Comparison of ENCODE assay signal across 7 cellular contexts in genomic region chr12:7982332-7982735, GRCh38. TPM values are rescaled to one million over a fixed set of nuclear protein-coding genes. Genes with fewer than 3 reads are reported as not detected.
DNase-seq lines count a peak whose midpoint lies in the region; ATAC-seq, FAIRE-seq and TF ChIP-seq lines count a peak whose summit lies in the region.
"Not testable (repeated sequence)": the region's sequence is repeated elsewhere in the genome, so short reads cannot be mapped to it uniquely, and the experiment has no call there.

No MANE protein-coding gene starts in this region.

- peak in 1 of 2 experiments; percentile 58; a peak in 3 of 6 replicates for ATAC-seq in A549

- H3K9me3 Mint-ChIP-seq in mesothelial cell of epicardium = not testable (repeated sequence)

- not testable (repeated sequence) for H3K36me3 Mint-ChIP-seq in mesothelial cell of epicardium

- FAIRE-seq in A549 (lab: Jason Lieb, UNC) (peak; percentile 73), H54 (lab: Jason Lieb, UNC) (peak; percentile 57), H1 (lab: Jason Lieb, UNC) (peak; percentile 92), keratinocyte (lab: Jason Lieb, UNC) (peak; percentile 69)

- not testable (repeated sequence) for H4K5ac ChIP-seq in H1 (ENCODE audit: insufficient read length, low read depth, low read length)

- H3K23ac ChIP-seq in H1 (ENCODE audit: insufficient read length) = not testable (repeated sequence)

- H3K36me3 ChIP-seq in H1 (ENCODE audit: control insufficient read depth in 2 of 4, insufficient read depth in 4 of 4, low read length in 3 of 4); keratinocyte (ENCODE audit: control insufficient read depth in 2 of 2, extremely low read depth in 1 of 2, insufficient read depth in 2 of 2, low read length in 2 of 2); smooth muscle cell (ENCODE audit: low read depth): not testable (repeated sequence)

- peak in 1 of 2 experiments; percentile 67; a peak in 1 of 5 replicates for TF ChIP-seq EP300 in A549 (IDR thresholded peaks at IDR 0.05)
- not testable (repeated sequence) for TF ChIP-seq EP300 in H1 (IDR thresholded peaks at IDR 0.05; ENCODE audit: borderline replicate concordance in 1 of 2, low read depth in 2 of 2, low read length in 2 of 2)

- DNase-seq in A549 (ENCODE audit: low read depth in 1 of 2, low spot score in 1 of 2) (peak in 1 of 2 experiments; percentile 61), LoVo (ENCODE audit: low spot score) (peak; percentile 63)
- not testable (repeated sequence) for DNase-seq in H54 (ENCODE audit: insufficient read length, low spot score); H1 (ENCODE audit: low read depth in 1 of 2, low spot score in 2 of 2); keratinocyte (ENCODE audit: low read depth, low spot score); mesothelial cell of epicardium (ENCODE audit: low spot score in 2 of 2, unreplicated experiment in 2 of 2); smooth muscle cell (lab: John Stamatoyannopoulos, UW; ENCODE audit: unreplicated experiment)

- H3K9me1 ChIP-seq in keratinocyte (ENCODE audit: control insufficient read depth, extremely low read depth, insufficient read depth, low read length) = not testable (repeated sequence)

- H3K18ac ChIP-seq in H1 (ENCODE audit: extremely low read depth, low read length) = not testable (repeated sequence)

- not testable (repeated sequence) for H3K79me2 ChIP-seq in H1 (ENCODE audit: control insufficient read depth in 1 of 2, insufficient read depth in 2 of 2, low read length in 2 of 2); keratinocyte (ENCODE audit: control insufficient read depth, insufficient read depth, low read length); smooth muscle cell (ENCODE audit: low read depth)

- 3% methylated on average over 2 of the region's 2 CpGs for WGBS in A549 (ENCODE audit: missing lambda C conversion rate)
- WGBS in H1 (ENCODE audit: extremely low coverage in 1 of 2, insufficient coverage in 1 of 2, insufficient read length in 1 of 2, insufficient replicate concordance in 2 of 2, low coverage in 1 of 2, low lambda C conversion rate in 2 of 2, missing lambda C conversion rate in 1 of 2), 2 experiments = 29% methylated on average over 2 of the region's 2 CpGs; no CpG with 5 or more reads in 1 of the 2 experiments
- 37% methylated on average over 2 of the region's 2 CpGs for whole genome bisulfite sequencing in smooth muscle cell (ENCODE audit: low lambda C conversion rate)

- TF ChIP-seq POLR2A in A549 (IDR thresholded peaks at IDR 0.05; ENCODE audit: low read length); H54 (IDR thresholded peaks at IDR 0.05; ENCODE audit: low read depth, low read length); H1 (IDR thresholded peaks at IDR 0.05; ENCODE audit: control extremely low read depth in 1 of 2, low read depth in 2 of 2, low read length in 2 of 2): not testable (repeated sequence)

- H3K14ac ChIP-seq in H1 (ENCODE audit: insufficient read length) = not testable (repeated sequence)

- not testable (repeated sequence) for H3K27me3 Mint-ChIP-seq in mesothelial cell of epicardium (ENCODE audit: low read depth)

- not testable (repeated sequence) for TF ChIP-seq CTCF in A549 (IDR thresholded peaks at IDR 0.05); H1 (IDR thresholded peaks at IDR 0.05; ENCODE audit: control extremely low read depth in 1 of 3, insufficient read depth in 1 of 3, low read depth in 1 of 3, low read length in 3 of 3); keratinocyte (optimal IDR thresholded peaks at IDR 0.05 in 1 of 3, IDR thresholded peaks at IDR 0.05 in 1 of 3, conservative IDR thresholded peaks at IDR 0.05 in 1 of 3; ENCODE audit: extremely low read depth in 1 of 3, insufficient read depth in 2 of 3, low read length in 3 of 3); mesothelial cell of epicardium (IDR thresholded peaks at IDR 0.05; ENCODE audit: unreplicated experiment); smooth muscle cell (IDR thresholded peaks at IDR 0.05; ENCODE audit: borderline replicate concordance, insufficient read depth, poor library complexity, severe bottlenecking)

- H3K9me3 ChIP-seq in A549; H1 (ENCODE audit: insufficient read depth in 2 of 2, low read depth in 1 of 2, low read length in 1 of 2); keratinocyte (ENCODE audit: control insufficient read depth, low read depth, low read length); smooth muscle cell (replicated peaks; ENCODE audit: low read depth): not testable (repeated sequence)

- CTCF ChIA-PET in A549 (lab: Yijun Ruan, JAX) = interaction anchor here (0.5 to 0.7 kb wide), 2 partner anchors 10 to 1553 kb away, joined by 3 to 4 read pairs; no protein-coding TSS in a partner anchor
- CTCF ChIA-PET in H1 (lab: Charles Lee; ENCODE audit: partially characterized antibody) = interaction anchor here (0.6 to 1.4 kb wide), 4 partner anchors 11 to 132 kb away, joined by 3 to 4 read pairs (median 4); no protein-coding TSS in a partner anchor

- H3K23me2 ChIP-seq in H1 (ENCODE audit: low read depth, low read length) = not testable (repeated sequence)

- POLR2A ChIA-PET in A549 (lab: Yijun Ruan, JAX) = not testable (repeated sequence)
- POLR2A ChIA-PET in H1 (lab: Charles Lee; ENCODE audit: partially characterized antibody) = interaction anchor here (0.7 to 0.9 kb wide), 2 partner anchors 21 to 47 kb away, joined by 3 read pairs; partner anchors contain the start of gene SLC2A3

- H3K4me2 ChIP-seq in A549 = peak overlapping the region; percentile 48
- H3K4me2 ChIP-seq in H1 (ENCODE audit: insufficient read depth in 1 of 2, low read depth in 2 of 2, low read length in 2 of 2); keratinocyte (ENCODE audit: control insufficient read depth, extremely low read depth, insufficient read depth, low read depth, low read length); smooth muscle cell: not testable (repeated sequence)

- H3K27ac ChIP-seq in A549; H1 (ENCODE audit: low read depth, low read length); keratinocyte (ENCODE audit: control insufficient read depth, insufficient read depth, low read length): not testable (repeated sequence)
- H3K27ac ChIP-seq in smooth muscle cell (ENCODE audit: low read depth) = peak overlapping the region; percentile 48

- not testable (repeated sequence) for H2BK20ac ChIP-seq in H1 (ENCODE audit: low read length)

- H3K27ac Mint-ChIP-seq in mesothelial cell of epicardium = peak overlapping the region; percentile 81

- H4K91ac ChIP-seq in H1 (replicated peaks; ENCODE audit: insufficient read length, low read length) = not testable (repeated sequence)

- H2AFZ ChIP-seq in H1 (ENCODE audit: low read length); keratinocyte (ENCODE audit: control insufficient read depth, low read length); smooth muscle cell (ENCODE audit: low read depth): not testable (repeated sequence)

- not testable (repeated sequence) for H3K79me1 ChIP-seq in H1 (ENCODE audit: low read depth, low read length)

- H3F3A ChIP-seq in smooth muscle cell (ENCODE audit: low read depth) = not testable (repeated sequence)

- TF ChIP-seq RAD21 in A549 (conservative IDR thresholded peaks at IDR 0.05 in 1 of 2, IDR thresholded peaks at IDR 0.05 in 1 of 2); H1 (IDR thresholded peaks at IDR 0.05 in 1 of 2, conservative IDR thresholded peaks at IDR 0.05 in 1 of 2; ENCODE audit: low read depth in 2 of 2, low read length in 2 of 2): not testable (repeated sequence)

- peaks cover 24% of the 10 kb centered on the region for H3K4me1 ChIP-seq in A549
- not testable (repeated sequence) for H3K4me1 ChIP-seq in H1 (replicated peaks in 1 of 4; ENCODE audit: control insufficient read depth in 3 of 4, insufficient read depth in 4 of 4, low read length in 3 of 4); keratinocyte (ENCODE audit: control insufficient read depth, extremely low read depth, insufficient read depth, low read length); smooth muscle cell (ENCODE audit: low read depth)

- H3K4me1 Mint-ChIP-seq in mesothelial cell of epicardium = peaks cover 27% of the 10 kb centered on the region

- not testable (repeated sequence) for H4K8ac ChIP-seq in H1 (ENCODE audit: extremely low read depth, insufficient read depth, low read length)

- H2AK5ac ChIP-seq in H1 (ENCODE audit: low read depth, low read length) = not testable (repeated sequence)

- H3K4ac ChIP-seq in H1 (replicated peaks; ENCODE audit: insufficient read length, low read depth, low read length) = not testable (repeated sequence)

- not testable (repeated sequence) for H3K4me3 ChIP-seq in A549; H1 (ENCODE audit: extremely low read depth in 1 of 4, insufficient read depth in 2 of 4, low read depth in 3 of 4, low read length in 4 of 4); keratinocyte (ENCODE audit: control insufficient read depth in 2 of 3, extremely low read depth in 1 of 3, insufficient read depth in 2 of 3, low read depth in 1 of 3, low read length in 3 of 3); smooth muscle cell

- dilution Hi-C loops in keratinocyte (cut with MboI; ENCODE audit: extremely low pct_ligation_motif_present, low sequenced_read_pairs) = not testable (repeated sequence)

- not testable (repeated sequence) for H2BK12ac ChIP-seq in H1 (ENCODE audit: low read depth, low read length)

- H3K9ac ChIP-seq in H1 (replicated peaks in 1 of 4; ENCODE audit: extremely low read depth in 1 of 4, low read depth in 3 of 4, low read length in 3 of 4); keratinocyte (ENCODE audit: control insufficient read depth, extremely low read depth, insufficient read depth, low read length); smooth muscle cell (ENCODE audit: low read depth): not testable (repeated sequence)

- H2BK120ac ChIP-seq in H1 (replicated peaks; ENCODE audit: low read depth, low read length) = not testable (repeated sequence)

- H3K56ac ChIP-seq in H1 (replicated peaks; ENCODE audit: insufficient read length, low read depth, low read length) = not testable (repeated sequence)

- not testable (repeated sequence) for H2BK15ac ChIP-seq in H1 (ENCODE audit: low read length)

- H3K4me3 Mint-ChIP-seq in mesothelial cell of epicardium = not testable (repeated sequence)

- not testable (repeated sequence) for H4K20me1 ChIP-seq in H1 (replicated peaks in 1 of 2; ENCODE audit: control insufficient read depth in 1 of 2, insufficient read depth in 2 of 2, low read length in 2 of 2); keratinocyte (ENCODE audit: control insufficient read depth, extremely low read depth, insufficient read depth, low read length); smooth muscle cell (ENCODE audit: low read depth)

- H2BK5ac ChIP-seq in H1 (ENCODE audit: low read depth, low read length) = not testable (repeated sequence)

- not testable (repeated sequence) for H3K27me3 ChIP-seq in H1 (replicated peaks in 1 of 4; ENCODE audit: control insufficient read depth in 3 of 4, extremely low read depth in 1 of 4, insufficient read depth in 3 of 4, low read length in 3 of 4); keratinocyte (ENCODE audit: control insufficient read depth, extremely low read depth, insufficient read depth, low read length); smooth muscle cell (ENCODE audit: low read depth)

RNA-seq across cellular contexts. Expression of gene SLC2A3, which starts 46.3 kb away (rescaled TPM):
- polyA plus RNA-seq in A549 (2011; rRNA removed) = 52.4 and 56.4 TPM in 2 replicates
- 8.3 and 11.1 TPM in 2 replicates for polyA plus RNA-seq in A549 (2012; cell fraction: cytosol; rRNA removed)
- 15.0 and 23.3 TPM in 2 replicates for polyA plus RNA-seq in A549 (2012; cell fraction: nucleus; rRNA removed)
- 7.8 to 13.3 TPM (median 8.7 TPM) in 3 replicates for polyA plus RNA-seq in A549 (2017; fragmentation: RNase III; extraction: RNeasy Plus Mini Kit Qiagen cat#74134 plus additional on column Dnase treatment)
- polyA minus RNA-seq in A549 (2011; rRNA and poly(A)+ RNA removed) = 72.9 and 109 TPM in 2 replicates
- 664 and 688 TPM in 2 replicates for total RNA-seq in H1 (2021; fragmentation: NEBNext Ultra II Directional; extraction: Animal tissue kit (Norgen Biotek cat#: 25700))
- polyA plus RNA-seq in H1 (2011; rRNA removed) = 323 and 417 TPM in 2 replicates
- polyA plus RNA-seq in H1 (2011; cell fraction: cytosol; rRNA removed) = 357 TPM
- 233 TPM for polyA plus RNA-seq in H1 (2011; cell fraction: nucleus; rRNA removed)
- polyA plus RNA-seq in H1 (2012, experiment 1 of 2) = 327 to 809 TPM (median 365 TPM) in 4 replicates
- polyA plus RNA-seq in H1 (2012, experiment 2 of 2) = 290 TPM
- 1,112 TPM for polyA plus RNA-seq in H1 (2013, experiment 1 of 2)
- polyA plus RNA-seq in H1 (2013, experiment 2 of 2) = 1,127 TPM
- 579 and 805 TPM in 2 replicates for polyA minus RNA-seq in H1 (2011; rRNA and poly(A)+ RNA removed)
- polyA minus RNA-seq in H1 (2011; cell fraction: cytosol; rRNA and poly(A)+ RNA removed) = 243 TPM
- 193 TPM for polyA minus RNA-seq in H1 (2011; cell fraction: nucleus; rRNA and poly(A)+ RNA removed)
- polyA plus RNA-seq in keratinocyte = 16.2 to 40.5 TPM (median 28.3 TPM) in 3 replicates
- polyA plus RNA-seq in keratinocyte (2011; ENCODE audit: low read depth) = 11.3 TPM
- polyA plus RNA-seq in keratinocyte (2011; cell fraction: cytosol; rRNA removed) = 6.6 and 8.1 TPM in 2 replicates
- 29.8 and 30.9 TPM in 2 replicates for polyA plus RNA-seq in keratinocyte (2011; cell fraction: nucleus; rRNA removed)
- polyA plus RNA-seq in keratinocyte (2012; ENCODE audit: low replicate concordance) = 14.7 and 30.1 TPM in 2 replicates
- polyA minus RNA-seq in keratinocyte = 19.1 to 53.4 TPM (median 38.4 TPM) in 3 replicates
- 7.5 TPM for polyA minus RNA-seq in keratinocyte (2011; cell fraction: cytosol; rRNA and poly(A)+ RNA removed)
- 23.0 and 41.5 TPM in 2 replicates for polyA minus RNA-seq in keratinocyte (2011; cell fraction: nucleus; rRNA and poly(A)+ RNA removed)
- 170 to 186 TPM (median 186 TPM) in 3 replicates for total RNA-seq in mesothelial cell of epicardium
- total RNA-seq in smooth muscle cell = 938 and 998 TPM in 2 replicates
- 211 and 466 TPM in 2 replicates for polyA plus RNA-seq in smooth muscle cell

RNA-seq across cellular contexts. Expression of gene FOXJ2, which starts 50.2 kb away (rescaled TPM):
- polyA plus RNA-seq in A549 (2011; rRNA removed) = 7.0 and 9.5 TPM in 2 replicates
- polyA plus RNA-seq in A549 (2012; cell fraction: cytosol; rRNA removed) = 4.2 and 5.4 TPM in 2 replicates
- polyA plus RNA-seq in A549 (2012; cell fraction: nucleus; rRNA removed) = 9.0 and 9.6 TPM in 2 replicates
- 7.4 to 7.6 TPM (median 7.4 TPM) in 3 replicates for polyA plus RNA-seq in A549 (2017; fragmentation: RNase III; extraction: RNeasy Plus Mini Kit Qiagen cat#74134 plus additional on column Dnase treatment)
- 9.1 and 12.1 TPM in 2 replicates for polyA minus RNA-seq in A549 (2011; rRNA and poly(A)+ RNA removed)
- 8.2 and 9.3 TPM in 2 replicates for total RNA-seq in H1 (2021; fragmentation: NEBNext Ultra II Directional; extraction: Animal tissue kit (Norgen Biotek cat#: 25700))
- 4.2 and 6.2 TPM in 2 replicates for polyA plus RNA-seq in H1 (2011; rRNA removed)
- 4.1 TPM for polyA plus RNA-seq in H1 (2011; cell fraction: cytosol; rRNA removed)
- 9.7 TPM for polyA plus RNA-seq in H1 (2011; cell fraction: nucleus; rRNA removed)
- polyA plus RNA-seq in H1 (2012, experiment 1 of 2) = 4.9 to 7.1 TPM (median 6.2 TPM) in 4 replicates
- 4.4 TPM for polyA plus RNA-seq in H1 (2012, experiment 2 of 2)
- polyA plus RNA-seq in H1 (2013, experiment 1 of 2) = 5.9 TPM
- 5.7 TPM for polyA plus RNA-seq in H1 (2013, experiment 2 of 2)
- 4.6 and 7.8 TPM in 2 replicates for polyA minus RNA-seq in H1 (2011; rRNA and poly(A)+ RNA removed)
- polyA minus RNA-seq in H1 (2011; cell fraction: cytosol; rRNA and poly(A)+ RNA removed) = 4.4 TPM
- polyA minus RNA-seq in H1 (2011; cell fraction: nucleus; rRNA and poly(A)+ RNA removed) = 6.0 TPM
- polyA plus RNA-seq in keratinocyte = 3.1 to 5.2 TPM (median 4.2 TPM) in 3 replicates
- polyA plus RNA-seq in keratinocyte (2011; ENCODE audit: low read depth) = 3.9 TPM
- 4.3 and 4.9 TPM in 2 replicates for polyA plus RNA-seq in keratinocyte (2011; cell fraction: cytosol; rRNA removed)
- 11.0 TPM in 2 replicates for polyA plus RNA-seq in keratinocyte (2011; cell fraction: nucleus; rRNA removed)
- polyA plus RNA-seq in keratinocyte (2012; ENCODE audit: low replicate concordance) = 7.3 and 10.1 TPM in 2 replicates
- 5.1 to 49.7 TPM (median 5.7 TPM) in 3 replicates for polyA minus RNA-seq in keratinocyte
- 4.6 TPM for polyA minus RNA-seq in keratinocyte (2011; cell fraction: cytosol; rRNA and poly(A)+ RNA removed)
- 6.4 and 8.3 TPM in 2 replicates for polyA minus RNA-seq in keratinocyte (2011; cell fraction: nucleus; rRNA and poly(A)+ RNA removed)
- 16.1 to 16.7 TPM (median 16.7 TPM) in 3 replicates for total RNA-seq in mesothelial cell of epicardium
- total RNA-seq in smooth muscle cell = 13.2 and 19.0 TPM in 2 replicates
- 16.3 and 21.5 TPM in 2 replicates for polyA plus RNA-seq in smooth muscle cell
